ENCODE assay signal across 13 cellular contexts in genomic region chr5:81195334-81195929, GRCh38. TPM values are rescaled to one million over a fixed set of nuclear protein-coding genes. Genes with fewer than 3 reads are reported as not detected.
A peak's percentile ranks its signal among the peaks of the same experiment; 100 is the strongest.
DNase-seq lines count a peak whose midpoint lies in the region; ATAC-seq lines count a peak whose summit lies in the region.
"Had no signal": no experiment of that assay in that cellular context is flagged by ENCODE, and none has a peak within 500 bp of the region (broad histone marks: within the 10 kb centered on the region; RNA-seq: fewer than 3 reads in every experiment).

No MANE protein-coding gene starts in this region.

- no peak overlapping the region for H3K4me2 ChIP-seq in trophoblast cell (ENCODE audit: low read length)
- H3K4me2 ChIP-seq: neural progenitor cell had no signal

- no peak overlapping the region for H4K91ac ChIP-seq in trophoblast cell (ENCODE audit: low read depth, low read length)

- no CpG with 5 or more reads among the region's 5 CpGs for WGBS in trophoblast cell (ENCODE audit: extremely low coverage, insufficient coverage, insufficient read length)

- no peak overlapping the region for H3K27ac ChIP-seq in trophoblast cell (ENCODE audit: low read depth, low read length)
- H3K27ac ChIP-seq: esophagus squamous epithelium, neural progenitor cell, vagina had no signal

- peak overlapping the region; percentile 25 for H3K9ac ChIP-seq in adipocyte (ENCODE audit: low read length)
- no peak overlapping the region for H3K9ac ChIP-seq in trophoblast cell (ENCODE audit: low read length)
- H3K9ac ChIP-seq: neural progenitor cell had no signal

- no peak overlapping the region for H3K4ac ChIP-seq in trophoblast cell (ENCODE audit: low read depth, low read length)

- H3K18ac ChIP-seq in trophoblast cell (ENCODE audit: low read length), result no peak overlapping the region

- no peak overlapping the region for H2BK120ac ChIP-seq in trophoblast cell (ENCODE audit: insufficient read depth, low read length, poor library complexity)

- H2BK5ac ChIP-seq in trophoblast cell (ENCODE audit: low read depth, low read length, poor library complexity), result no peak overlapping the region

- no peak for ATAC-seq in GM18511 (IDR thresholded peaks at IDR 0.05; ENCODE audit: unreplicated experiment)

- H3K9me3 ChIP-seq in adipocyte (ENCODE audit: control insufficient read depth, low read length) (no peaks in the 10 kb centered on the region), trophoblast cell (ENCODE audit: insufficient read depth, low read depth, low read length) (no peaks in the 10 kb centered on the region)
- H3K9me3 ChIP-seq: esophagus squamous epithelium, vagina had no signal

- no peak overlapping the region for H2AFZ ChIP-seq in trophoblast cell (ENCODE audit: insufficient read depth, low read length, poor library complexity)

- DNase-seq in A172 (ENCODE audit: low spot score), result peak; percentile 16
- peak; percentile 15 for DNase-seq in KBM-7
- peak; percentile 1 for DNase-seq in adipocyte (ENCODE audit: low read depth)
- DNase-seq in hepatic stellate cell (ENCODE audit: low spot score), result peak; percentile 32
- no peak for DNase-seq in trophoblast cell
- DNase-seq in kidney tubule cell (ENCODE audit: low spot score), result no peak
- no peak for DNase-seq in cortex of kidney (lab: John Stamatoyannopoulos, UW)
- DNase-seq: NCI-H774 had no signal

- H3K4me1 ChIP-seq in adipocyte (ENCODE audit: control insufficient read depth, insufficient read depth, low read length) (peaks cover 10% of the 10 kb centered on the region), trophoblast cell (ENCODE audit: control insufficient read depth in 1 of 2, insufficient read depth in 2 of 2, low read length in 2 of 2) (peaks cover 4 to 5% of the 10 kb centered on the region in 2 experiments)
- H3K4me1 ChIP-seq: neural progenitor cell had no signal

- no peak overlapping the region for H4K8ac ChIP-seq in trophoblast cell (ENCODE audit: low read depth, low read length)

- H3K27me3 ChIP-seq in adipocyte (replicated peaks; ENCODE audit: control insufficient read depth, insufficient read depth, low read length) (peaks cover 3% of the 10 kb centered on the region), trophoblast cell (ENCODE audit: insufficient read depth, low read length) (no peaks in the 10 kb centered on the region)
- H3K27me3 ChIP-seq: esophagus squamous epithelium, vagina had no signal

- H3K79me1 ChIP-seq in trophoblast cell (ENCODE audit: low read length), result peaks cover 16% of the 10 kb centered on the region

- H3K23ac ChIP-seq in trophoblast cell (ENCODE audit: low read length), result no peak overlapping the region

- in situ Hi-C loops in KBM-7 (cut with MboI; ENCODE audit: low pct_unique_long_range_greater_than_20kb, low sequenced_read_pairs), result loop anchor here (25.0 kb wide), 1 partner anchor 483 kb away; no protein-coding TSS in a partner anchor

- no peak overlapping the region for H4K12ac ChIP-seq in trophoblast cell (ENCODE audit: low read depth, low read length)

- no peak overlapping the region for H3K14ac ChIP-seq in trophoblast cell (ENCODE audit: low read length)

- H3K36me3 ChIP-seq in adipocyte (ENCODE audit: control insufficient read depth, insufficient read depth, low read length, severe bottlenecking) (no peaks in the 10 kb centered on the region), trophoblast cell (ENCODE audit: control insufficient read depth in 1 of 2, insufficient read depth in 2 of 2, low read length in 2 of 2) (peaks cover 11 to 12% of the 10 kb centered on the region in 2 experiments)
- H3K36me3 ChIP-seq: esophagus squamous epithelium, neural progenitor cell, vagina had no signal

- H2BK12ac ChIP-seq in trophoblast cell (ENCODE audit: low read length), result no peak overlapping the region

- peaks cover 2% of the 10 kb centered on the region for H3K79me2 ChIP-seq in trophoblast cell (ENCODE audit: control insufficient read depth, insufficient read depth, low read length, poor library complexity)

- H2AK5ac ChIP-seq in trophoblast cell (ENCODE audit: low read length), result no peak overlapping the region

- H3K4me3 ChIP-seq in adipocyte (ENCODE audit: low read length) (peak overlapping the region; percentile 39), trophoblast cell (ENCODE audit: low read depth, low read length) (no peak overlapping the region)
- H3K4me3 ChIP-seq: neural progenitor cell, vagina had no signal

RNA-seq across cellular contexts. Expression of gene CKMT2, which starts 37.7 kb away (rescaled TPM):
- total RNA-seq in A172 (2014; rRNA removed; shearing (Covaris generic)), result 4.7 TPM in 1 of 2 replicates, not detected in the other
- 4.3 TPM in 2 replicates for polyA plus RNA-seq in trophoblast cell (2013)
- polyA plus RNA-seq: keratinocyte had no signal

Comparison
In these comparisons a context has a peak if more than half of its experiments do, and no peak if none do; other contexts are left out.
1. DNase-seq: peak in A172 (single experiment), KBM-7 (single experiment), adipocyte (single experiment) and hepatic stellate cell (single experiment); none in trophoblast cell (0 of 2), kidney tubule cell (single experiment) and cortex of kidney (single experiment).